In genomic region chr1:244049969-244050834, GRCh38 we compare ENCODE assay signal across 8 cellular contexts. TPM values are rescaled to one million over a fixed set of nuclear protein-coding genes. Genes with fewer than 3 reads are reported as not detected.
DNase-seq lines count a peak whose midpoint lies in the region; ATAC-seq, FAIRE-seq and TF ChIP-seq lines count a peak whose summit lies in the region.

No MANE protein-coding gene starts in this region.

- H4K20me1 ChIP-seq in keratinocyte (ENCODE audit: control insufficient read depth, extremely low read depth, insufficient read depth, low read length) = no peaks in the 10 kb centered on the region

- peak overlapping the region; percentile 97 for H3K4me2 ChIP-seq in keratinocyte (ENCODE audit: control insufficient read depth, extremely low read depth, insufficient read depth, low read depth, low read length)

- H3K9me3 Mint-ChIP-seq in CD4-positive, alpha-beta memory T cell = peaks cover 0 to 6% (median 0%) of the 10 kb centered on the region in 8 donors

- peak overlapping the region; percentile 24 for H2AFZ ChIP-seq in keratinocyte (ENCODE audit: control insufficient read depth, low read length)

- H3K9me3 ChIP-seq in CD4-positive, alpha-beta memory T cell (ENCODE audit: control insufficient read depth in 1 of 2, low read length in 2 of 2) = no peaks in the 10 kb centered on the region
- no peaks in the 10 kb centered on the region for H3K9me3 ChIP-seq in adrenal gland (replicated peaks in 1 of 3)
- no peaks in the 10 kb centered on the region for H3K9me3 ChIP-seq in keratinocyte (ENCODE audit: control insufficient read depth, low read depth, low read length)
- H3K9me3 ChIP-seq in subcutaneous abdominal adipose tissue (ENCODE audit: control insufficient read depth in 5 of 5, low read length in 5 of 5) = no peaks in the 10 kb centered on the region

- H3K9me1 ChIP-seq in keratinocyte (ENCODE audit: control insufficient read depth, extremely low read depth, insufficient read depth, low read length) = no peaks in the 10 kb centered on the region

- H3K79me2 ChIP-seq in keratinocyte (ENCODE audit: control insufficient read depth, insufficient read depth, low read length) = peaks cover 10% of the 10 kb centered on the region

- peak overlapping the region; percentile 47 to 62 for H3K4me3 ChIP-seq in CD4-positive, alpha-beta memory T cell (ENCODE audit: low read length in 2 of 2)
- peak overlapping the region; percentile 72 for H3K4me3 ChIP-seq in Jurkat, Clone E6-1 (ENCODE audit: low read length)
- H3K4me3 ChIP-seq in adrenal gland (peak overlapping the region in 3 of 4 donors; percentile 46 to 91 (median 85)), keratinocyte (ENCODE audit: control insufficient read depth in 2 of 3, extremely low read depth in 1 of 3, insufficient read depth in 2 of 3, low read depth in 1 of 3, low read length in 3 of 3) (peak overlapping the region; percentile 61 to 80 (median 72)), subcutaneous abdominal adipose tissue (ENCODE audit: low read depth in 1 of 5, low read length in 5 of 5) (peak overlapping the region; percentile 75 to 96 (median 85))

- peak in 4 of 5 donors; percentile 9 to 45 (median 14) for DNase-seq in CD4-positive, alpha-beta memory T cell
- no peak for DNase-seq in Jurkat, Clone E6-1 (ENCODE audit: low read depth, low spot score)
- DNase-seq in adrenal gland (peak in 4 of 7 donors; percentile 13 to 41 (median 23)), keratinocyte (ENCODE audit: low read depth, low spot score) (no peak), activated gamma-delta T cell (lab: John Stamatoyannopoulos, UW) (no peak), GM10266 (ENCODE audit: extremely low spot score) (no peak)

- peaks cover 47% of the 10 kb centered on the region for H3K4me1 ChIP-seq in CD4-positive, alpha-beta memory T cell (ENCODE audit: insufficient read depth, low read length)
- H3K4me1 ChIP-seq in adrenal gland (replicated peaks in 1 of 2) (peaks cover 15 to 28% of the 10 kb centered on the region in 2 donors), keratinocyte (ENCODE audit: control insufficient read depth, extremely low read depth, insufficient read depth, low read length) (peaks cover 15% of the 10 kb centered on the region), subcutaneous abdominal adipose tissue (ENCODE audit: control insufficient read depth in 5 of 5, insufficient read depth in 5 of 5, low read length in 5 of 5) (peaks cover 3 to 48% (median 33%) of the 10 kb centered on the region in 5 donors)

- peaks cover 15 to 27% (median 24%) of the 10 kb centered on the region in 4 donors for H3K4me1 Mint-ChIP-seq in CD4-positive, alpha-beta memory T cell

- peak overlapping the region; percentile 70 for H3K27ac ChIP-seq in CD4-positive, alpha-beta memory T cell (ENCODE audit: low read depth, low read length)
- peak overlapping the region in 2 of 5 donors; percentile 27 to 93 for H3K27ac ChIP-seq in adrenal gland
- no peak overlapping the region for H3K27ac ChIP-seq in keratinocyte (ENCODE audit: control insufficient read depth, insufficient read depth, low read length)
- peak overlapping the region; percentile 56 for H3K27ac ChIP-seq in subcutaneous abdominal adipose tissue (ENCODE audit: low read depth, low read length)

- H3K27me3 ChIP-seq in CD4-positive, alpha-beta memory T cell (ENCODE audit: insufficient read depth, low read length) = no peaks in the 10 kb centered on the region
- H3K27me3 ChIP-seq in adrenal gland = no peaks in the 10 kb centered on the region
- peaks cover 9% of the 10 kb centered on the region for H3K27me3 ChIP-seq in keratinocyte (ENCODE audit: control insufficient read depth, extremely low read depth, insufficient read depth, low read length)
- H3K27me3 ChIP-seq in subcutaneous abdominal adipose tissue (ENCODE audit: control insufficient read depth in 5 of 5, insufficient read depth in 4 of 5, low read length in 5 of 5) = no peaks in the 10 kb centered on the region

- H3K9ac ChIP-seq in keratinocyte (ENCODE audit: control insufficient read depth, extremely low read depth, insufficient read depth, low read length) (peak overlapping the region; percentile 56), subcutaneous abdominal adipose tissue (ENCODE audit: low read length in 5 of 5) (peak overlapping the region; percentile 17 to 76 (median 69))

- no peak for FAIRE-seq in keratinocyte (lab: Jason Lieb, UNC)

- no peak for TF ChIP-seq POLR2A in adrenal gland (IDR thresholded peaks at IDR 0.05)

- dilution Hi-C loops in keratinocyte (cut with MboI; ENCODE audit: extremely low pct_ligation_motif_present, low sequenced_read_pairs) = no loop called here

- peak overlapping the region in 4 of 7 donors; percentile 97 to 99 (median 98) for H3K27ac Mint-ChIP-seq in CD4-positive, alpha-beta memory T cell

- no peak for TF ChIP-seq CTCF in adrenal gland (IDR thresholded peaks at IDR 0.05)
- no peak for TF ChIP-seq CTCF in keratinocyte (optimal IDR thresholded peaks at IDR 0.05 in 1 of 3, IDR thresholded peaks at IDR 0.05 in 1 of 3, conservative IDR thresholded peaks at IDR 0.05 in 1 of 3; ENCODE audit: extremely low read depth in 1 of 3, insufficient read depth in 2 of 3, low read length in 3 of 3)
- no peak for TF ChIP-seq CTCF in GM10266 (IDR thresholded peaks at IDR 0.05; ENCODE audit: control insufficient read depth, insufficient read depth, low read depth, missing control alignments)

- H3K4me3 Mint-ChIP-seq in CD4-positive, alpha-beta memory T cell = peak overlapping the region in 6 of 8 donors; percentile 96 to 99 (median 99)

- no peak for ATAC-seq in GM21367 (IDR thresholded peaks at IDR 0.05; ENCODE audit: unreplicated experiment)

- CTCF ChIA-PET in CD4-positive, alpha-beta memory T cell (lab: Charles Lee; ENCODE audit: partially characterized antibody) = interaction anchor here (0.6 to 3.6 kb wide), 3 partner anchors 10 to 26 kb away, joined by 3 to 16 read pairs (median 3); no protein-coding TSS in a partner anchor

- WGBS in adrenal gland, 4 donors = 12 to 32% (median 16%) methylated on average over 21 to 22 of the region's 22 CpGs

- POLR2A ChIA-PET in CD4-positive, alpha-beta memory T cell (lab: Charles Lee; ENCODE audit: partially characterized antibody) = interaction anchor here (0.6 to 10.7 kb wide), 7 partner anchors 10 to 204 kb away, joined by 3 to 251 read pairs (median 4); partner anchors contain the start of gene AKT3

- H3K36me3 Mint-ChIP-seq in CD4-positive, alpha-beta memory T cell = peaks cover 0 to 16% of the 10 kb centered on the region in 2 donors

- H3K27me3 Mint-ChIP-seq in CD4-positive, alpha-beta memory T cell = no peaks in the 10 kb centered on the region

- intact Hi-C loops in CD4-positive, alpha-beta memory T cell (cut with micrococcal nuclease) = loop anchor here (10.0 kb wide), 1 partner anchor 815 kb away; the partner anchor contains the start of gene HNRNPU
- intact Hi-C loops in adrenal gland (cut with DNase I) = loop anchor here in 1 of 2 donors (10.0 kb wide), 1 partner anchor 215 kb away; no protein-coding TSS in a partner anchor

- H3K36me3 ChIP-seq in CD4-positive, alpha-beta memory T cell (ENCODE audit: insufficient read depth, low read length) = peaks cover 17% of the 10 kb centered on the region
- H3K36me3 ChIP-seq in adrenal gland (replicated peaks in 1 of 2) (peaks cover 0 to 15% of the 10 kb centered on the region in 2 donors), keratinocyte (ENCODE audit: control insufficient read depth in 2 of 2, extremely low read depth in 1 of 2, insufficient read depth in 2 of 2, low read length in 2 of 2) (peaks cover 3 to 9% of the 10 kb centered on the region in 2 experiments), subcutaneous abdominal adipose tissue (ENCODE audit: control insufficient read depth in 5 of 5, insufficient read depth in 5 of 5, low read length in 5 of 5) (peaks cover 0 to 16% (median 15%) of the 10 kb centered on the region in 5 donors)

RNA-seq across cellular contexts. Expression of gene ZBTB18, which starts 0.9 kb away (rescaled TPM):
- 10 to 100 TPM; 62.8 to 65.3 TPM for total RNA-seq in CD4-positive, alpha-beta memory T cell
- polyA plus RNA-seq in CD4-positive, alpha-beta memory T cell = 1 to 10 TPM; 1.5 to 2.1 TPM
- polyA plus RNA-seq in Jurkat, Clone E6-1 (2012; ENCODE audit: insufficient read depth, insufficient read length) = 10.9 TPM
- total RNA-seq in adrenal gland = 10 to 100 TPM in 4 of 8 donors, 1 to 10 TPM in 4; 7.2 to 15.1 (median 11.0) TPM
- polyA plus RNA-seq in adrenal gland (1 to 10 TPM; 4.8 to 8.4 (median 6.1) TPM), keratinocyte (3.8 to 5.8 TPM (median 5.7 TPM) in 3 replicates)
- 2.1 TPM for polyA plus RNA-seq in keratinocyte (2011; ENCODE audit: low read depth)
- polyA plus RNA-seq in keratinocyte (2011; cell fraction: cytosol; rRNA removed) = 3.0 and 3.2 TPM in 2 replicates
- polyA plus RNA-seq in keratinocyte (2011; cell fraction: nucleus; rRNA removed) = 6.5 and 7.1 TPM in 2 replicates
- 2.6 and 4.2 TPM in 2 replicates for polyA plus RNA-seq in keratinocyte (2012; ENCODE audit: low replicate concordance)
- 5.0 to 6.1 TPM (median 5.6 TPM) in 3 replicates for polyA minus RNA-seq in keratinocyte
- 5.6 TPM for polyA minus RNA-seq in keratinocyte (2011; cell fraction: cytosol; rRNA and poly(A)+ RNA removed)
- polyA minus RNA-seq in keratinocyte (2011; cell fraction: nucleus; rRNA and poly(A)+ RNA removed) = 3.3 and 4.2 TPM in 2 replicates

Comparison
In these comparisons a context has a peak if more than half of its experiments do, and no peak if none do; other contexts are left out.
1. DNase-seq: peak in CD4-positive, alpha-beta memory T cell (4 of 5) and adrenal gland (4 of 7); none in Jurkat, Clone E6-1 (single experiment), keratinocyte (single experiment), activated gamma-delta T cell (single experiment) and GM10266 (single experiment).
2. Peak in every context shown above with its lines, with median percentiles within 50 percentile points of each other: H3K4me3 ChIP-seq.